ENCODE assay signal across 2 cellular contexts in the genomic region with DNA sequence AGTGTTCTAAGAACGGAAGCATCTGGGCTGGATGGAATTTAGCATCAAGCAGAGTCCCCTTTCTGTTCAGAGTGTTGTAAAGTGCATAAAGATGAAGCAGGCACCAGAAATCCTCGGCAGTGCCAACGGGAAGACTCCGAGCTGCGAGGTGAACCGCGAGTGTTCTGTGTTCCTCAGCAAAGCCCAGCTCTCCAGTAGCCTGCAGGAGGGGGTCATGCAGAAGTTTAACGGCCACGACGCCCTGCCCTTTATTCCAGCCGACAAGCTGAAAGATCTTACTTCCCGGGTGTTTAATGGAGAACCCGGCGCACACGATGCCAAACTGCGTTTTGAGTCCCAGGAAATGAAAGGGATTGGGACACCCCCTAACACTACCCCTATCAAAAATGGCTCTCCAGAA.
TF ChIP-seq lines count a peak whose summit lies in the region.

No MANE protein-coding gene starts in this region.

TF ChIP-seq in HCT116, 20 proteins besides CTCF, POLR2A, EP300 and RAD21:
- TF ChIP-seq ELF1 (IDR thresholded peaks at IDR 0.05; ENCODE audit: borderline replicate concordance, low read depth) (no peak), SP1 (IDR thresholded peaks at IDR 0.05; ENCODE audit: low read depth) (no peak), EGR1 (IDR thresholded peaks at IDR 0.05; ENCODE audit: low read depth) (no peak), CBX3 (IDR thresholded peaks at IDR 0.05; ENCODE audit: low read depth) (no peak), SIN3A (IDR thresholded peaks at IDR 0.05; ENCODE audit: low read depth) (no peak), YY1 (IDR thresholded peaks at IDR 0.05; ENCODE audit: extremely low read depth, insufficient replicate concordance, low read depth, low read length) (no peak), CEBPB (IDR thresholded peaks at IDR 0.05; ENCODE audit: low read depth) (no peak), ZNF274 (IDR thresholded peaks at IDR 0.05; ENCODE audit: low read depth, low read length) (no peak), EZH2phosphoT487 (IDR thresholded peaks at IDR 0.05; ENCODE audit: borderline replicate concordance) (no peak), ZFX (IDR thresholded peaks at IDR 0.05) (no peak), TCF7L2 (IDR thresholded peaks at IDR 0.05; ENCODE audit: borderline replicate concordance, extremely low read depth, insufficient read depth, insufficient read length) (no peak), JUND (IDR thresholded peaks at IDR 0.05) (no peak), FOSL1 (IDR thresholded peaks at IDR 0.05; ENCODE audit: low read depth) (no peak), POLR2AphosphoS5 (IDR thresholded peaks at IDR 0.05; ENCODE audit: low read depth, low read length) (no peak)
- TF ChIP-seq, protein P1, sequence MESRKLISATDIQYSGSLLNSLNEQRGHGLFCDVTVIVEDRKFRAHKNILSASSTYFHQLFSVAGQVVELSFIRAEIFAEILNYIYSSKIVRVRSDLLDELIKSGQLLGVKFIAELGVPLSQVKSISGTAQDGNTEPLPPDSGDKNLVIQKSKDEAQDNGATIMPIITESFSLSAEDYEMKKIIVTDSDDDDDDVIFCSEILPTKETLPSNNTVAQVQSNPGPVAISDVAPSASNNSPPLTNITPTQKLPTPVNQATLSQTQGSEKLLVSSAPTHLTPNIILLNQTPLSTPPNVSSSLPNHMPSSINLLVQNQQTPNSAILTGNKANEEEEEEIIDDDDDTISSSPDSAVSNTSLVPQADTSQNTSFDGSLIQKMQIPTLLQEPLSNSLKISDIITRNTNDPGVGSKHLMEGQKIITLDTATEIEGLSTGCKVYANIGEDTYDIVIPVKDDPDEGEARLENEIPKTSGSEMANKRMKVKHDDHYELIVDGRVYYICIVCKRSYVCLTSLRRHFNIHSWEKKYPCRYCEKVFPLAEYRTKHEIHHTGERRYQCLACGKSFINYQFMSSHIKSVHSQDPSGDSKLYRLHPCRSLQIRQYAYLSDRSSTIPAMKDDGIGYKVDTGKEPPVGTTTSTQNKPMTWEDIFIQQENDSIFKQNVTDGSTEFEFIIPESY (IDR thresholded peaks at IDR 0.05; ENCODE audit: extremely low read depth, insufficient replicate concordance, low read length), result no peak
- TF ChIP-seq, protein P2, sequence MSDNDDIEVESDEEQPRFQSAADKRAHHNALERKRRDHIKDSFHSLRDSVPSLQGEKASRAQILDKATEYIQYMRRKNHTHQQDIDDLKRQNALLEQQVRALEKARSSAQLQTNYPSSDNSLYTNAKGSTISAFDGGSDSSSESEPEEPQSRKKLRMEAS (IDR thresholded peaks at IDR 0.05), result no peak
- TF ChIP-seq, protein P3, sequence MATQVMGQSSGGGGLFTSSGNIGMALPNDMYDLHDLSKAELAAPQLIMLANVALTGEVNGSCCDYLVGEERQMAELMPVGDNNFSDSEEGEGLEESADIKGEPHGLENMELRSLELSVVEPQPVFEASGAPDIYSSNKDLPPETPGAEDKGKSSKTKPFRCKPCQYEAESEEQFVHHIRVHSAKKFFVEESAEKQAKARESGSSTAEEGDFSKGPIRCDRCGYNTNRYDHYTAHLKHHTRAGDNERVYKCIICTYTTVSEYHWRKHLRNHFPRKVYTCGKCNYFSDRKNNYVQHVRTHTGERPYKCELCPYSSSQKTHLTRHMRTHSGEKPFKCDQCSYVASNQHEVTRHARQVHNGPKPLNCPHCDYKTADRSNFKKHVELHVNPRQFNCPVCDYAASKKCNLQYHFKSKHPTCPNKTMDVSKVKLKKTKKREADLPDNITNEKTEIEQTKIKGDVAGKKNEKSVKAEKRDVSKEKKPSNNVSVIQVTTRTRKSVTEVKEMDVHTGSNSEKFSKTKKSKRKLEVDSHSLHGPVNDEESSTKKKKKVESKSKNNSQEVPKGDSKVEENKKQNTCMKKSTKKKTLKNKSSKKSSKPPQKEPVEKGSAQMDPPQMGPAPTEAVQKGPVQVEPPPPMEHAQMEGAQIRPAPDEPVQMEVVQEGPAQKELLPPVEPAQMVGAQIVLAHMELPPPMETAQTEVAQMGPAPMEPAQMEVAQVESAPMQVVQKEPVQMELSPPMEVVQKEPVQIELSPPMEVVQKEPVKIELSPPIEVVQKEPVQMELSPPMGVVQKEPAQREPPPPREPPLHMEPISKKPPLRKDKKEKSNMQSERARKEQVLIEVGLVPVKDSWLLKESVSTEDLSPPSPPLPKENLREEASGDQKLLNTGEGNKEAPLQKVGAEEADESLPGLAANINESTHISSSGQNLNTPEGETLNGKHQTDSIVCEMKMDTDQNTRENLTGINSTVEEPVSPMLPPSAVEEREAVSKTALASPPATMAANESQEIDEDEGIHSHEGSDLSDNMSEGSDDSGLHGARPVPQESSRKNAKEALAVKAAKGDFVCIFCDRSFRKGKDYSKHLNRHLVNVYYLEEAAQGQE (IDR thresholded peaks at IDR 0.05; ENCODE audit: low read depth), result no peak
- TF ChIP-seq, protein P4, sequence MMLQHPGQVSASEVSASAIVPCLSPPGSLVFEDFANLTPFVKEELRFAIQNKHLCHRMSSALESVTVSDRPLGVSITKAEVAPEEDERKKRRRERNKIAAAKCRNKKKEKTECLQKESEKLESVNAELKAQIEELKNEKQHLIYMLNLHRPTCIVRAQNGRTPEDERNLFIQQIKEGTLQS (IDR thresholded peaks at IDR 0.05), result no peak
TF ChIP-seq in HCT116: peak in this region for 0.

TF ChIP-seq in K562, 482 proteins besides CTCF, POLR2A, EP300 and RAD21:
- TF ChIP-seq ZNF253 (CRISPR knock-in tag; conservative IDR thresholded peaks at IDR 0.05), result no peak
- TF ChIP-seq, protein P5, sequence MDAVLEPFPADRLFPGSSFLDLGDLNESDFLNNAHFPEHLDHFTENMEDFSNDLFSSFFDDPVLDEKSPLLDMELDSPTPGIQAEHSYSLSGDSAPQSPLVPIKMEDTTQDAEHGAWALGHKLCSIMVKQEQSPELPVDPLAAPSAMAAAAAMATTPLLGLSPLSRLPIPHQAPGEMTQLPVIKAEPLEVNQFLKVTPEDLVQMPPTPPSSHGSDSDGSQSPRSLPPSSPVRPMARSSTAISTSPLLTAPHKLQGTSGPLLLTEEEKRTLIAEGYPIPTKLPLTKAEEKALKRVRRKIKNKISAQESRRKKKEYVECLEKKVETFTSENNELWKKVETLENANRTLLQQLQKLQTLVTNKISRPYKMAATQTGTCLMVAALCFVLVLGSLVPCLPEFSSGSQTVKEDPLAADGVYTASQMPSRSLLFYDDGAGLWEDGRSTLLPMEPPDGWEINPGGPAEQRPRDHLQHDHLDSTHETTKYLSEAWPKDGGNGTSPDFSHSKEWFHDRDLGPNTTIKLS (IDR thresholded peaks at IDR 0.05; ENCODE audit: borderline replicate concordance, low read depth), result no peak
- TF ChIP-seq, protein P6, sequence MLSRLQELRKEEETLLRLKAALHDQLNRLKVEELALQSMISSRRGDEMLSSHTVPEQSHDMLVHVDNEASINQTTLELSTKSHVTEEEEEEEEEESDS (CRISPR knock-in tag; IDR thresholded peaks at IDR 0.05), result no peak
- no peak for TF ChIP-seq CHD1 (IDR thresholded peaks at IDR 0.05; ENCODE audit: low read length)
- no peak for TF ChIP-seq ZNF717 (CRISPR knock-in tag; IDR thresholded peaks at IDR 0.05)
- no peak for TF ChIP-seq ZKSCAN1 (IDR thresholded peaks at IDR 0.05; ENCODE audit: low read depth, low read length)
- TF ChIP-seq, protein P7, sequence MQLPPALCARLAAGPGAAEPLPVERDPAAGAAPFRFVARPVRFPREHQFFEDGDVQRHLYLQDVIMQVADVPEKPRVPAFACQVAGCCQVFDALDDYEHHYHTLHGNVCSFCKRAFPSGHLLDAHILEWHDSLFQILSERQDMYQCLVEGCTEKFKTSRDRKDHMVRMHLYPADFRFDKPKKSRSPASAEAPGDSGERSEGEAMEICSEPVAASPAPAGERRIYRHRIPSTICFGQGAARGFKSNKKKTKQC (CRISPR knock-in tag; IDR thresholded peaks at IDR 0.05), result no peak
- no peak for TF ChIP-seq HDAC6 (IDR thresholded peaks at IDR 0.05; ENCODE audit: low read depth, low read length)
- TF ChIP-seq, protein P8, sequence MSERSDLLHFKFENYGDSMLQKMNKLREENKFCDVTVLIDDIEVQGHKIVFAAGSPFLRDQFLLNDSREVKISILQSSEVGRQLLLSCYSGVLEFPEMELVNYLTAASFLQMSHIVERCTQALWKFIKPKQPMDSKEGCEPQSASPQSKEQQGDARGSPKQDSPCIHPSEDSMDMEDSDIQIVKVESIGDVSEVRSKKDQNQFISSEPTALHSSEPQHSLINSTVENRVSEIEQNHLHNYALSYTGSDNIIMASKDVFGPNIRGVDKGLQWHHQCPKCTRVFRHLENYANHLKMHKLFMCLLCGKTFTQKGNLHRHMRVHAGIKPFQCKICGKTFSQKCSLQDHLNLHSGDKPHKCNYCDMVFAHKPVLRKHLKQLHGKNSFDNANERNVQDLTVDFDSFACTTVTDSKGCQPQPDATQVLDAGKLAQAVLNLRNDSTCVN (CRISPR knock-in tag; IDR thresholded peaks at IDR 0.05), result no peak
- TF ChIP-seq ADNP (tag; IDR thresholded peaks at IDR 0.05), result no peak
- TF ChIP-seq, protein P9, sequence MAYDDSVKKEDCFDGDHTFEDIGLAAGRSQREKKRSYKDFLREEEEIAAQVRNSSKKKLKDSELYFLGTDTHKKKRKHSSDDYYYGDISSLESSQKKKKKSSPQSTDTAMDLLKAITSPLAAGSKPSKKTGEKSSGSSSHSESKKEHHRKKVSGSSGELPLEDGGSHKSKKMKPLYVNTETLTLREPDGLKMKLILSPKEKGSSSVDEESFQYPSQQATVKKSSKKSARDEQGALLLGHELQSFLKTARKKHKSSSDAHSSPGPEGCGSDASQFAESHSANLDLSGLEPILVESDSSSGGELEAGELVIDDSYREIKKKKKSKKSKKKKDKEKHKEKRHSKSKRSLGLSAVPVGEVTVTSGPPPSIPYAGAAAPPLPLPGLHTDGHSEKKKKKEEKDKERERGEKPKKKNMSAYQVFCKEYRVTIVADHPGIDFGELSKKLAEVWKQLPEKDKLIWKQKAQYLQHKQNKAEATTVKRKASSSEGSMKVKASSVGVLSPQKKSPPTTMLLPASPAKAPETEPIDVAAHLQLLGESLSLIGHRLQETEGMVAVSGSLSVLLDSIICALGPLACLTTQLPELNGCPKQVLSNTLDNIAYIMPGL (CRISPR knock-in tag; IDR thresholded peaks at IDR 0.05), result no peak
- no peak for TF ChIP-seq MBD2 (IDR thresholded peaks at IDR 0.05; ENCODE audit: borderline replicate concordance, low read depth)
- TF ChIP-seq ETV5 (CRISPR knock-in tag; IDR thresholded peaks at IDR 0.05; ENCODE audit: low read depth), result no peak
- no peak for TF ChIP-seq ARID1B (IDR thresholded peaks at IDR 0.05)
- TF ChIP-seq SP2 (IDR thresholded peaks at IDR 0.05; ENCODE audit: extremely low read depth, low read depth, low read length, poor library complexity, severe bottlenecking), result no peak
- TF ChIP-seq EP400 (IDR thresholded peaks at IDR 0.05), result no peak
- TF ChIP-seq E2F3 (CRISPR knock-in tag; IDR thresholded peaks at IDR 0.05), result no peak
- TF ChIP-seq HIVEP1 (CRISPR knock-in tag; IDR thresholded peaks at IDR 0.05), result no peak
- TF ChIP-seq TAF1 (IDR thresholded peaks at IDR 0.05; ENCODE audit: control insufficient read depth, extremely low read depth, insufficient read depth, low read length, severe bottlenecking), result no peak
TF ChIP-seq in K562: peak in this region for 0.
